Comparison of ENCODE assay signal across 15 cellular contexts in genomic region chr1:206021796-206022365, GRCh38. TPM values are rescaled to one million over a fixed set of nuclear protein-coding genes. Genes with fewer than 3 reads are reported as not detected.
A peak's percentile ranks its signal among the peaks of the same experiment; 100 is the strongest.
DNase-seq lines count a peak whose midpoint lies in the region; ATAC-seq, FAIRE-seq and TF ChIP-seq lines count a peak whose summit lies in the region.
"Had no signal": no experiment of that assay in that cellular context is flagged by ENCODE, and none has a peak within 500 bp of the region (broad histone marks: within the 10 kb centered on the region; RNA-seq: fewer than 3 reads in every experiment).

No MANE protein-coding gene starts in this region.

- H3K9me3 ChIP-seq in A673 (ENCODE audit: low read depth, low read length, poor library complexity, severe bottlenecking) (no peaks in the 10 kb centered on the region), astrocyte (ENCODE audit: insufficient read depth, low read depth, low read length) (no peaks in the 10 kb centered on the region), hepatocyte (ENCODE audit: low read depth) (no peaks in the 10 kb centered on the region)
- H3K9me3 ChIP-seq: left lung had no signal

- H3K9ac ChIP-seq in astrocyte (ENCODE audit: low read length): no peak overlapping the region

- no peak overlapping the region for H2AFZ ChIP-seq in astrocyte (ENCODE audit: low read depth, low read length)
- no peak overlapping the region for H2AFZ ChIP-seq in hepatocyte

- no TSS peak for BruUV-seq in A673 (replicated peaks; lab: Mats Ljungman, UMichigan)

- DNase-seq in A673 (ENCODE audit: low spot score) (peak; percentile 77), HTR-8/SVneo (ENCODE audit: insufficient read length, low spot score) (peak; percentile 53), astrocyte (ENCODE audit: low read depth) (peak; percentile 55), hepatocyte (ENCODE audit: low spot score) (no peak), activated gamma-delta T cell (lab: John Stamatoyannopoulos, UW) (no peak), GOT3 (lab: John Stamatoyannopoulos, UW) (no peak), NK-92 (lab: John Stamatoyannopoulos, UW; ENCODE audit: unreplicated experiment) (no peak)
- DNase-seq: activated CD8-positive, alpha-beta memory T cell treated with anti-CD3 and anti-CD28 coated beads, Interleukin-2, amount 50 U/mL, for 4 hours; left lung; MM.1S; NCI-H345 had no signal

- FAIRE-seq in HTR-8/SVneo (lab: Jason Lieb, UNC) (no peak), astrocyte (lab: Jason Lieb, UNC) (peak; percentile 5)

- WGBS in hepatocyte (ENCODE audit: low lambda C conversion rate, missing lambda C conversion rate): 94% methylated on average over 3 of the region's 3 CpGs

- H3K4me2 ChIP-seq in astrocyte (ENCODE audit: low read length) (peak overlapping the region; percentile 45), hepatocyte (no peak overlapping the region)

- no peak for ATAC-seq in GM18907 (IDR thresholded peaks at IDR 0.05; ENCODE audit: unreplicated experiment)
- ATAC-seq: gastroesophageal sphincter, left lung had no signal

- no peaks in the 10 kb centered on the region for H3K36me3 Mint-ChIP-seq in astrocyte (ENCODE audit: low read depth, unreplicated experiment)

- no peak overlapping the region for H3K27ac ChIP-seq in A673 (ENCODE audit: low read depth, low read length, poor library complexity, severe bottlenecking)
- H3K27ac ChIP-seq in astrocyte (ENCODE audit: low read depth, low read length): no peak overlapping the region
- H3K27ac ChIP-seq in hepatocyte: peak overlapping the region; percentile 43
- H3K27ac ChIP-seq: gastroesophageal sphincter, left lung, VCaP had no signal

- intact Hi-C loops in A673 (cut with micrococcal nuclease; ENCODE audit: unreplicated experiment): no loop called here

- H3K4me3 ChIP-seq in A673 (ENCODE audit: low read depth, low read length, poor library complexity, severe bottlenecking): no peak overlapping the region
- H3K4me3 ChIP-seq in astrocyte (ENCODE audit: insufficient read depth, low read depth, low read length): no peak overlapping the region
- H3K4me3 ChIP-seq in hepatocyte: no peak overlapping the region
- H3K4me3 ChIP-seq: gastroesophageal sphincter had no signal

- no peaks in the 10 kb centered on the region for H4K20me1 ChIP-seq in astrocyte (ENCODE audit: insufficient read depth, low read length)
- H4K20me1 ChIP-seq in hepatocyte (ENCODE audit: insufficient read depth, poor library complexity, severe bottlenecking): no peaks in the 10 kb centered on the region

- no peak overlapping the region for H3K27ac Mint-ChIP-seq in astrocyte (ENCODE audit: unreplicated experiment)

- no peak for TF ChIP-seq CTCF in A673 (conservative IDR thresholded peaks at IDR 0.05; ENCODE audit: low read depth, low read length)
- TF ChIP-seq CTCF in astrocyte (IDR thresholded peaks at IDR 0.05; ENCODE audit: insufficient read depth, low read depth, low read length): no peak
- no peak for TF ChIP-seq CTCF in hepatocyte (IDR thresholded peaks at IDR 0.05; ENCODE audit: poor library complexity)

- peaks cover 4% of the 10 kb centered on the region for H3K9me3 Mint-ChIP-seq in astrocyte (ENCODE audit: unreplicated experiment)

- H3K4me1 Mint-ChIP-seq in astrocyte (ENCODE audit: low read depth, unreplicated experiment): peaks cover 10% of the 10 kb centered on the region

- H3K9me2 ChIP-seq in hepatocyte (replicated peaks; ENCODE audit: insufficient read depth): no peaks in the 10 kb centered on the region

- H3K36me3 ChIP-seq in A673 (ENCODE audit: insufficient read depth, low read length, poor library complexity, severe bottlenecking) (no peaks in the 10 kb centered on the region), astrocyte (ENCODE audit: insufficient read depth, low read length) (no peaks in the 10 kb centered on the region), hepatocyte (replicated peaks; ENCODE audit: insufficient read depth, low read depth) (no peaks in the 10 kb centered on the region)
- H3K36me3 ChIP-seq: gastroesophageal sphincter, left lung had no signal

- H3K4me3 Mint-ChIP-seq in astrocyte (ENCODE audit: unreplicated experiment): no peak overlapping the region

- H3K27me3 ChIP-seq in A673 (replicated peaks; ENCODE audit: insufficient read depth, low read depth, low read length, poor library complexity) (no peaks in the 10 kb centered on the region), astrocyte (ENCODE audit: insufficient read depth, low read length) (no peaks in the 10 kb centered on the region), hepatocyte (no peaks in the 10 kb centered on the region)
- H3K27me3 ChIP-seq: gastroesophageal sphincter, left lung had no signal

- H3K4me1 ChIP-seq in A673 (ENCODE audit: insufficient read depth, low read length, poor library complexity, severe bottlenecking) (peaks cover 18% of the 10 kb centered on the region), astrocyte (ENCODE audit: insufficient read depth, low read length) (peaks cover 14% of the 10 kb centered on the region), hepatocyte (ENCODE audit: insufficient read depth) (peaks cover 7% of the 10 kb centered on the region)
- H3K4me1 ChIP-seq: gastroesophageal sphincter, left lung had no signal

- H3K79me2 ChIP-seq in astrocyte (ENCODE audit: insufficient read depth, low read length): no peaks in the 10 kb centered on the region
- H3K79me2 ChIP-seq in hepatocyte: no peaks in the 10 kb centered on the region

- H3K27me3 Mint-ChIP-seq in astrocyte (ENCODE audit: low read depth, unreplicated experiment): peaks cover 8% of the 10 kb centered on the region

- POLR2A ChIA-PET in A673 (lab: Charles Lee; ENCODE audit: low non-redundant PET): no interaction called here

- CTCF ChIA-PET in A673 (lab: Charles Lee): no interaction called here

RNA-seq across cellular contexts. Expression of gene CTSE, which starts 1.8 kb away (rescaled TPM):
- 0.39 TPM in 1 of 2 replicates, not detected in the other for total RNA-seq in A673 (2021)
- not detected in 2 replicates for total RNA-seq in astrocyte
- 65.9 and 66.4 TPM in 2 replicates for total RNA-seq in hepatocyte
- polyA plus RNA-seq in hepatocyte: 66.7 and 86.0 TPM in 2 replicates
- total RNA-seq: gastroesophageal sphincter had no signal
- polyA plus RNA-seq: AG04450 had no signal

RNA-seq across cellular contexts. Expression of gene RAB7B, which starts 18.7 kb away (rescaled TPM):
- 0.11 and 0.31 TPM in 2 replicates for total RNA-seq in A673 (2021)
- total RNA-seq in astrocyte: 6.6 and 8.1 TPM in 2 replicates
- total RNA-seq in hepatocyte: 3.9 and 4.5 TPM in 2 replicates
- polyA plus RNA-seq in hepatocyte: 16.6 and 22.6 TPM in 2 replicates

RNA-seq across cellular contexts. Expression of gene RHEX, which starts 31.1 kb away (rescaled TPM):
- not detected in 2 replicates for total RNA-seq in A673 (2021)
- not detected in 2 replicates for total RNA-seq in astrocyte
- not detected in 2 replicates for total RNA-seq in hepatocyte
- polyA plus RNA-seq in hepatocyte: 0.51 and 0.78 TPM in 2 replicates
- polyA plus RNA-seq: AG04450 had no signal

Comparison
In these comparisons a context has a peak if more than half of its experiments do, and no peak if none do; other contexts are left out.
1. DNase-seq: peak in A673 (single experiment), HTR-8/SVneo (single experiment) and astrocyte (single experiment); none in hepatocyte (single experiment), activated gamma-delta T cell (single experiment), GOT3 (single experiment) and NK-92 (single experiment).
2. RNA of gene CTSE, which starts 1.8 kb away (total RNA-seq): 65.9 to 66.4 TPM in hepatocyte; 0.39 TPM in A673 and not detected in astrocyte; every median in the first group is over 10 times any median in the second.